ENCODE assay signal across 19 cellular contexts in the genomic region with DNA sequence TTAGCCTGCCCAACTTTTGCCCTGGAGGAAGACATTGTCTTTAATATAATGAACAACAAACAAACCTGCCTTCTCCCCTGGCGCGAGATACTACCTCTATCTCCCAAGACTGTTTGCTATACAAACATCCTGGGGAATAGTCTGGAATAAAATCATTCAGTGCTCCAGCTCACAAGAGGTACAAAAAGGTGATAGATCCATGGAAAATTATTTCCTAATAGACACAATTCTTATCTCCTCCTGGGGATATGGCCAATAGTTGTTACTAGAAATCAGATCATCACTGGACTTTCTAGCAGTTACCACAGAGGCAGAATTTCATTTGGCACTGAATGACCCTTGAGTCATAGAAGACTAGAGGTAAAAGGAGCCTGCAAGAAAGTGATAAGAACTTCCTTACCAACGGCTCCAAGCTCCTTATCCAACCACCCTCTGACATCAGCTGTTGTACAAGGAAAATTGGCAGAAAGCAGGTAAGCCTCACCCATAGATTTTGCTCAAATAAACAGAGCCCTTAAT. TPM values are rescaled to one million over a fixed set of nuclear protein-coding genes. Genes with fewer than 3 reads are reported as not detected.
DNase-seq lines count a peak whose midpoint lies in the region; ATAC-seq, FAIRE-seq and TF ChIP-seq lines count a peak whose summit lies in the region.
"Had no signal": no experiment of that assay in that cellular context is flagged by ENCODE, and none has a peak within 500 bp of the region (broad histone marks: within the 10 kb centered on the region; RNA-seq: fewer than 3 reads in every experiment).

No MANE protein-coding gene starts in this region.

- no peaks in the 10 kb centered on the region for H3F3A ChIP-seq in neural progenitor cell (ENCODE audit: low read depth)

- H2BK120ac ChIP-seq in trophoblast cell (ENCODE audit: insufficient read depth, low read length, poor library complexity) = no peak overlapping the region

- ATAC-seq in GM21381 (IDR thresholded peaks at IDR 0.05; ENCODE audit: unreplicated experiment) = no peak
- ATAC-seq: stimulated activated naive B cell treated with anti-CD40 and anti-IgM and Interleukin-4, amounts not matched to agents 10 μg/mL and 1 μg/mL and 100 μg/mL, for 72 hours had no signal

- no peaks in the 10 kb centered on the region for H3K27me3 Mint-ChIP-seq in neural progenitor cell (ENCODE audit: insufficient read depth, low read depth)
- H3K27me3 Mint-ChIP-seq: dendritic cell treated with granulocyte-macrophage colony-stimulating factor and Interleukin-4, amounts not matched to agents 40 ng/mL and 50 ng/mL, for 4 days had no signal

- no peak for TF ChIP-seq CTCF in HEK293 (tag by site-specific recombination; IDR thresholded peaks at IDR 0.05)
- TF ChIP-seq CTCF in epithelial cell of esophagus (IDR thresholded peaks at IDR 0.05; ENCODE audit: insufficient read depth, low read depth, low read length, missing control alignments) = no peak
- no peak for TF ChIP-seq CTCF in neural progenitor cell (IDR thresholded peaks at IDR 0.05)

- peaks cover 28% of the 10 kb centered on the region for H4K20me1 ChIP-seq in neural progenitor cell (ENCODE audit: low read depth)
- H4K20me1 ChIP-seq: BLaER1 treated with 17β-estradiol and CSF1 and Interleukin-3, amounts not matched to agents 10 nM and 100 nM had no signal

- H3K79me2 ChIP-seq in trophoblast cell (ENCODE audit: control insufficient read depth, insufficient read depth, low read length, poor library complexity) (peaks cover 2% of the 10 kb centered on the region), neural progenitor cell (ENCODE audit: low read depth) (peaks cover 45% of the 10 kb centered on the region)

- H2BK5ac ChIP-seq in trophoblast cell (ENCODE audit: low read depth, low read length, poor library complexity) = no peak overlapping the region

- no peak overlapping the region for H3K27ac Mint-ChIP-seq in neural progenitor cell
- H3K27ac Mint-ChIP-seq: dendritic cell treated with granulocyte-macrophage colony-stimulating factor and Interleukin-4, amounts not matched to agents 40 ng/mL and 50 ng/mL, for 4 days; stimulated activated naive B cell treated with anti-CD40 and anti-IgM and Interleukin-4, amounts not matched to agents 10 μg/mL and 1 μg/mL and 100 μg/mL, for 72 hours had no signal

- no peak overlapping the region for H4K8ac ChIP-seq in trophoblast cell (ENCODE audit: low read depth, low read length)

- no peaks in the 10 kb centered on the region for H3K4me1 ChIP-seq in HEK293 (ENCODE audit: control insufficient read depth, insufficient read depth, low read length)
- H3K4me1 ChIP-seq in trophoblast cell (ENCODE audit: control insufficient read depth in 1 of 2, insufficient read depth in 2 of 2, low read length in 2 of 2) = peaks cover 3 to 12% of the 10 kb centered on the region in 2 experiments
- H3K4me1 ChIP-seq in neural progenitor cell = peaks cover 3% of the 10 kb centered on the region

- H3K36me3 ChIP-seq in HEK293 (ENCODE audit: control insufficient read depth in 2 of 2, insufficient read depth in 1 of 2, low read length in 2 of 2) = peaks cover 0 to 5% of the 10 kb centered on the region in 2 experiments; a peak in 1 of 3 replicates
- H3K36me3 ChIP-seq in trophoblast cell (ENCODE audit: control insufficient read depth in 1 of 2, insufficient read depth in 2 of 2, low read length in 2 of 2) = peaks cover 0 to 1% of the 10 kb centered on the region in 2 experiments
- H3K36me3 ChIP-seq in neural progenitor cell = no peaks in the 10 kb centered on the region
- H3K36me3 ChIP-seq: BLaER1 treated with 17β-estradiol and CSF1 and Interleukin-3, amounts not matched to agents 10 nM and 100 nM; esophagus squamous epithelium; vagina had no signal

- WGBS in trophoblast cell (ENCODE audit: extremely low coverage, insufficient coverage, insufficient read length) = no CpG with 5 or more reads among the region's 3 CpGs

- no peak overlapping the region for H3K23ac ChIP-seq in trophoblast cell (ENCODE audit: low read length)

- no peak overlapping the region for H3K14ac ChIP-seq in trophoblast cell (ENCODE audit: low read length)

- no peak overlapping the region for H2BK12ac ChIP-seq in trophoblast cell (ENCODE audit: low read length)

- H3K79me1 ChIP-seq in trophoblast cell (ENCODE audit: low read length) = no peaks in the 10 kb centered on the region

- H3K36me3 Mint-ChIP-seq in neural progenitor cell = peaks cover 43% of the 10 kb centered on the region

- H3K27ac ChIP-seq in HEK293 (ENCODE audit: extremely low read depth, low read depth, low read length) (no peak overlapping the region), trophoblast cell (ENCODE audit: low read depth, low read length) (peak overlapping the region; percentile 47), neural progenitor cell (no peak overlapping the region)
- H3K27ac ChIP-seq: BLaER1 treated with 17β-estradiol and CSF1 and Interleukin-3, amounts not matched to agents 10 nM and 100 nM; esophagus squamous epithelium; vagina had no signal

- H4K91ac ChIP-seq in trophoblast cell (ENCODE audit: low read depth, low read length) = no peak overlapping the region

- peak; percentile 84 for FAIRE-seq in RCC 7860 (lab: Jason Lieb, UNC)

- H3K18ac ChIP-seq in trophoblast cell (ENCODE audit: low read length) = no peak overlapping the region

- H3K4me3 ChIP-seq in HEK293 (ENCODE audit: low read depth, low read length) (no peak overlapping the region), epithelial cell of esophagus (ENCODE audit: low read length) (no peak overlapping the region), trophoblast cell (ENCODE audit: low read depth, low read length) (no peak overlapping the region), neural progenitor cell (no peak overlapping the region)
- H3K4me3 ChIP-seq: BLaER1 treated with 17β-estradiol and CSF1 and Interleukin-3, amounts not matched to agents 10 nM and 100 nM; esophagus squamous epithelium; vagina had no signal

- DNase-seq in RCC 7860 (ENCODE audit: low spot score) (peak; percentile 47), epithelial cell of esophagus (ENCODE audit: low read depth) (peak; percentile 22), trophoblast cell (no peak), head of caudate nucleus (no peak), neural progenitor cell (ENCODE audit: low spot score) (no peak)
- DNase-seq: activated CD8-positive, alpha-beta memory T cell treated with anti-CD3 and anti-CD28 coated beads for 24 hours; amygdala; DMS79; esophagus squamous epithelium; GOT3; mammary epithelial cell; NCI-H1048; stimulated activated naive B cell treated with anti-CD40 and anti-IgM and Interleukin-4, amounts not matched to agents 10 μg/mL and 1 μg/mL and 100 μg/mL, for 72 hours had no signal

- H3K27me3 ChIP-seq in trophoblast cell (ENCODE audit: insufficient read depth, low read length) (no peaks in the 10 kb centered on the region), neural progenitor cell (no peaks in the 10 kb centered on the region)
- H3K27me3 ChIP-seq: esophagus squamous epithelium, vagina had no signal

- H3K9me3 Mint-ChIP-seq in neural progenitor cell = peaks cover 35% of the 10 kb centered on the region

- intact Hi-C loops in head of caudate nucleus (cut with DNase I) = no loop called here

- no peak overlapping the region for H4K12ac ChIP-seq in trophoblast cell (ENCODE audit: low read depth, low read length)

- H3K4me2 ChIP-seq in trophoblast cell (ENCODE audit: low read length) (no peak overlapping the region), neural progenitor cell (no peak overlapping the region)
- H3K4me2 ChIP-seq: BLaER1 treated with 17β-estradiol and CSF1 and Interleukin-3, amounts not matched to agents 10 nM and 100 nM had no signal

- no peak overlapping the region for H3K9ac ChIP-seq in trophoblast cell (ENCODE audit: low read length)
- H3K9ac ChIP-seq in neural progenitor cell = no peak overlapping the region
- H3K9ac ChIP-seq: BLaER1 treated with 17β-estradiol and CSF1 and Interleukin-3, amounts not matched to agents 10 nM and 100 nM had no signal

- no peak overlapping the region for H3K4me3 Mint-ChIP-seq in neural progenitor cell
- H3K4me3 Mint-ChIP-seq: dendritic cell treated with granulocyte-macrophage colony-stimulating factor and Interleukin-4, amounts not matched to agents 40 ng/mL and 50 ng/mL, for 4 days; nephron; stimulated activated naive B cell treated with anti-CD40 and anti-IgM and Interleukin-4, amounts not matched to agents 10 μg/mL and 1 μg/mL and 100 μg/mL, for 72 hours had no signal

- POLR2A ChIA-PET in HEK293 (lab: Yijun Ruan, JAX) = interaction anchor here (0.5 to 0.6 kb wide), 3 partner anchors 186 to 1735 kb away, joined by 3 read pairs; no protein-coding TSS in a partner anchor

- no peak overlapping the region for H2AK5ac ChIP-seq in trophoblast cell (ENCODE audit: low read length)

- H2AFZ ChIP-seq in trophoblast cell (ENCODE audit: insufficient read depth, low read length, poor library complexity) (no peak overlapping the region), neural progenitor cell (replicated peaks) (no peak overlapping the region)

- H3K9me3 ChIP-seq in HEK293 (ENCODE audit: control insufficient read depth, insufficient read depth, low read depth, low read length) = no peaks in the 10 kb centered on the region
- H3K9me3 ChIP-seq in trophoblast cell (ENCODE audit: insufficient read depth, low read depth, low read length) = no peaks in the 10 kb centered on the region
- peaks cover 7% of the 10 kb centered on the region for H3K9me3 ChIP-seq in neural progenitor cell (ENCODE audit: low read depth)
- H3K9me3 ChIP-seq: vagina had no signal

- H3K4ac ChIP-seq in trophoblast cell (ENCODE audit: low read depth, low read length) = no peak overlapping the region

- peaks cover 35% of the 10 kb centered on the region for H3K4me1 Mint-ChIP-seq in neural progenitor cell
- H3K4me1 Mint-ChIP-seq: stimulated activated naive B cell treated with anti-CD40 and anti-IgM and Interleukin-4, amounts not matched to agents 10 μg/mL and 1 μg/mL and 100 μg/mL, for 72 hours had no signal

- CTCF ChIA-PET in HEK293 (lab: Yijun Ruan, JAX) = no interaction called here

TF ChIP-seq in HEK293, 187 proteins besides CTCF, POLR2A, EP300 and RAD21 (continues in another document):
- TF ChIP-seq TRIM28 (IDR thresholded peaks at IDR 0.05; ENCODE audit: borderline replicate concordance, low read length) (peak; percentile 58; the same call in 1 of the 2 replicates), ZNF677 (tag by site-specific recombination; IDR thresholded peaks at IDR 0.05) (peak; percentile 75), ZNF600 (tag by site-specific recombination; IDR thresholded peaks at IDR 0.05) (no peak), ZNF610 (tag by site-specific recombination; IDR thresholded peaks at IDR 0.05; ENCODE audit: borderline replicate concordance) (no peak), ZNF24 (tag by site-specific recombination; IDR thresholded peaks at IDR 0.05) (no peak), ZNF555 (tag by site-specific recombination; conservative IDR thresholded peaks at IDR 0.05) (no peak)

RNA-seq across cellular contexts. Expression of a gene that starts 38.1 kb away (rescaled TPM):
- 49.3 and 50.0 TPM in 2 replicates for polyA plus RNA-seq in trophoblast cell (2013)
- 22.8 and 29.5 TPM in 2 replicates for total RNA-seq in neural progenitor cell (ENCODE audit: low replicate concordance)

Comparison
In these comparisons a context has a peak if more than half of its experiments do, and no peak if none do; other contexts are left out.
1. DNase-seq: peak in RCC 7860 (single experiment) and epithelial cell of esophagus (single experiment); none in trophoblast cell (0 of 2), head of caudate nucleus (0 of 42) and neural progenitor cell (single experiment).